16 cellular contexts compared by ENCODE assay signal in the genomic region with DNA sequence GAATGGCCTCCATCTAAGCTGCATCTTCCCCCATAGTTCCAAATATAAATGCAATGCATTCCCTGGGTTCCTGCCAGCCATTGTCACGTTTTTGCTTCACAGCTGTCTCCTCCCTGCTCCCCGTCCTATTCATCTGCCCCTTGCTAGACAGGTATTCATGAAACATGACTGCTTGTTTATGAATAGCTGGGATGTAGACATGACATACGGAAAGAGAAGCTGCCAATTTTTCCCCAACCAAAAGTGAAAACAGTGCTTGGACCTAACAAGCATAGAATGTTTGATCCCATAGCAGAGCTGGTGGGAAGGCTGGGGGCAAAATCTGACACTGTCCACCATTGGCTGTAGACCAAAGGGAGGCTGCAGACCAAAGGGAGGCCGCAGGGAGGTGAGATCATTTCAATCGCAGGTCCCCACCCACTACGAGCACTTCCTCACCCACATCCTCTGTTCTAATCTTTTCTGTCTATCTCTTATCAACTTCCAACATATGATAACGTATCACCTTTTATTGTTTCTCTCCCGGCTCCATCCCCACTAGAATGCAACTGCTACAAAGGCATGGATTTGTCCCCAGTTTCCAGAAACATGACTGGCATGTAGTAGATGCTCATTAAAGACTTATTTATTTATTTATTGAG. TPM values are rescaled to one million over a fixed set of nuclear protein-coding genes. Genes with fewer than 3 reads are reported as not detected.
"Had no signal": no experiment of that assay in that cellular context is flagged by ENCODE, and none has a peak within 500 bp of the region (broad histone marks: within the 10 kb centered on the region; RNA-seq: fewer than 3 reads in every experiment).

No MANE protein-coding gene starts in this region.

- H3K4me1 ChIP-seq: gastroesophageal sphincter, right atrium auricular region had no signal

- H3K4me3 Mint-ChIP-seq: activated CD4-positive, alpha-beta T cell treated with anti-CD3 and anti-CD28 coated beads for 36 hours; activated CD8-positive, alpha-beta T cell treated with anti-CD3 and anti-CD28 coated beads for 36 hours; natural killer cell had no signal

- DNase-seq: activated gamma-delta T cell; activated T-cell treated with anti-CD3 and anti-CD28 coated beads, Interleukin-2, amount 50 U/mL, for 48 hours; caudate nucleus; effector memory CD4-positive, alpha-beta T cell; natural killer cell; stimulated activated CD4-positive, alpha-beta T cell treated with anti-CD3 and anti-CD28 coated beads, Interleukin-4, amount 100 ng/mL, for 24 hours; stimulated activated naive CD8-positive, alpha-beta T cell treated with anti-CD3 and anti-CD28 coated beads, Interleukin-15, Interleukin-2, amounts not matched to agents 100 U/mL and 50 U/mL, for 24 hours had no signal

- H3K27ac Mint-ChIP-seq: activated CD4-positive, alpha-beta T cell treated with anti-CD3 and anti-CD28 coated beads for 36 hours; activated CD8-positive, alpha-beta T cell treated with anti-CD3 and anti-CD28 coated beads for 36 hours; activated naive CD4-positive, alpha-beta T cell treated with anti-CD3 and anti-CD28 coated beads, Interleukin-2, amount 50 U/mL, for 72 hours; natural killer cell had no signal

- H3K27me3 ChIP-seq: gastroesophageal sphincter, right atrium auricular region had no signal

- H3K36me3 ChIP-seq: gastroesophageal sphincter, right atrium auricular region had no signal

- H3K9me3 ChIP-seq: gastroesophageal sphincter, right atrium auricular region had no signal

- FAIRE-seq: colon, small intestine had no signal

- H3K27me3 Mint-ChIP-seq: activated CD4-positive, alpha-beta T cell treated with anti-CD3 and anti-CD28 coated beads for 36 hours; activated CD8-positive, alpha-beta T cell treated with anti-CD3 and anti-CD28 coated beads for 36 hours had no signal

- H3K27ac ChIP-seq: gastroesophageal sphincter, right atrium auricular region had no signal

- H3K36me3 Mint-ChIP-seq: activated naive CD4-positive, alpha-beta T cell treated with anti-CD3 and anti-CD28 coated beads, Interleukin-2, amount 50 U/mL, for 72 hours; natural killer cell had no signal

- ATAC-seq: activated CD4-positive, alpha-beta T cell treated with anti-CD3 and anti-CD28 coated beads for 36 hours; activated CD8-positive, alpha-beta T cell treated with anti-CD3 and anti-CD28 coated beads for 36 hours; activated naive CD4-positive, alpha-beta T cell treated with anti-CD3 and anti-CD28 coated beads, Interleukin-2, amount 50 U/mL, for 72 hours; gastroesophageal sphincter; natural killer cell; stimulated activated naive CD8-positive, alpha-beta T cell treated with anti-CD3 and anti-CD28 coated beads, Interleukin-15, Interleukin-2, amounts not matched to agents 100 U/mL and 50 U/mL, for 24 hours had no signal

- H3K4me3 ChIP-seq: gastroesophageal sphincter, right atrium auricular region had no signal

- H3K9me3 Mint-ChIP-seq: activated CD8-positive, alpha-beta T cell treated with anti-CD3 and anti-CD28 coated beads for 36 hours; activated naive CD4-positive, alpha-beta T cell treated with anti-CD3 and anti-CD28 coated beads, Interleukin-2, amount 50 U/mL, for 72 hours; natural killer cell had no signal

RNA-seq across cellular contexts. Expression of a gene that starts 8.5 kb away (rescaled TPM):
- total RNA-seq: activated CD4-positive, alpha-beta T cell treated with anti-CD3 and anti-CD28 coated beads for 36 hours; activated CD8-positive, alpha-beta T cell treated with anti-CD3 and anti-CD28 coated beads for 36 hours; activated naive CD4-positive, alpha-beta T cell treated with anti-CD3 and anti-CD28 coated beads, Interleukin-2, amount 50 U/mL, for 72 hours; mammary epithelial cell; mononuclear cell; natural killer cell had no signal
